ENCODE assay signal across 1 cellular context in genomic region chr6:113610377-113610988, GRCh38.
TF ChIP-seq lines count a peak whose summit lies in the region.

No MANE protein-coding gene starts in this region.

TF ChIP-seq in SK-N-SH treated with all-trans-retinoic acid at 6 μM for 48 hours, 23 proteins besides CTCF, POLR2A, EP300 and RAD21 (continued from another document):
- TF ChIP-seq GLIS3 (CRISPR knock-in tag; IDR thresholded peaks at IDR 0.05) (no peak), ZNF70 (CRISPR knock-in tag; IDR thresholded peaks at IDR 0.05) (no peak), ZNF8 (CRISPR knock-in tag; IDR thresholded peaks at IDR 0.05) (no peak), SNAI2 (CRISPR knock-in tag; IDR thresholded peaks at IDR 0.05) (no peak), TSHZ2 (CRISPR knock-in tag; IDR thresholded peaks at IDR 0.05) (peak; percentile 43; the same call in 1 of the 2 replicates), PATZ1 (CRISPR knock-in tag; IDR thresholded peaks at IDR 0.05; ENCODE audit: borderline replicate concordance) (no peak), PPARA (CRISPR knock-in tag; IDR thresholded peaks at IDR 0.05; ENCODE audit: borderline replicate concordance) (no peak), CSDC2 (CRISPR knock-in tag; IDR thresholded peaks at IDR 0.05) (no peak), ZFP30 (CRISPR knock-in tag; IDR thresholded peaks at IDR 0.05) (no peak), ZFP3 (CRISPR knock-in tag; IDR thresholded peaks at IDR 0.05) (no peak), RARB (CRISPR knock-in tag; IDR thresholded peaks at IDR 0.05) (no peak)
